ENCODE assay signal across 9 cellular contexts in genomic region chr19:16661480-16662034, GRCh38. TPM values are rescaled to one million over a fixed set of nuclear protein-coding genes. Genes with fewer than 3 reads are reported as not detected.
DNase-seq lines count a peak whose midpoint lies in the region; ATAC-seq, FAIRE-seq and TF ChIP-seq lines count a peak whose summit lies in the region.
"Had no signal": no experiment of that assay in that cellular context is flagged by ENCODE, and none has a peak within 500 bp of the region (broad histone marks: within the 10 kb centered on the region; RNA-seq: fewer than 3 reads in every experiment).

No MANE protein-coding gene starts in this region.

- H3K9ac ChIP-seq in GM12878 (ENCODE audit: control insufficient read depth, insufficient read depth, low read length): peak overlapping the region; percentile 87

- in situ Hi-C loops in GM12878 (cut with MboI): no loop called here

- H3K27me3 ChIP-seq in GM06990 (replicated peaks; ENCODE audit: control insufficient read depth, insufficient read depth, low read length): no peaks in the 10 kb centered on the region
- no peaks in the 10 kb centered on the region for H3K27me3 ChIP-seq in GM12878 (replicated peaks in 1 of 2; ENCODE audit: control insufficient read depth in 2 of 2, insufficient read depth in 2 of 2, low read length in 1 of 2)

- peaks cover 13% of the 10 kb centered on the region for H4K20me1 ChIP-seq in GM12878 (ENCODE audit: control insufficient read depth, insufficient read depth)

- RAD21 ChIA-PET in GM12878 (lab: Charles Lee; ENCODE audit: unreplicated experiment): interaction anchor here (0.6 to 3.3 kb wide), 8 partner anchors 37 to 138 kb away, joined by 3 to 22 read pairs (median 4); partner anchors contain the start of gene SLC35E1

- H3K79me2 ChIP-seq in GM12878 (ENCODE audit: control insufficient read depth, insufficient read depth, low read length): peaks cover 60% of the 10 kb centered on the region

- TF ChIP-seq EP300 in GM12878 (IDR thresholded peaks at IDR 0.05; ENCODE audit: borderline replicate concordance in 1 of 2, control insufficient read depth in 1 of 2, low read depth in 2 of 2, low read length in 2 of 2): no peak

- H3K36me3 ChIP-seq in GM06990 (ENCODE audit: control insufficient read depth, insufficient read depth, low read length) (peaks cover 15% of the 10 kb centered on the region), GM12878 (ENCODE audit: control insufficient read depth in 2 of 2, insufficient read depth in 2 of 2, low read length in 1 of 2) (peaks cover 4 to 19% of the 10 kb centered on the region in 2 experiments; a peak in 3 of 4 replicates)

- intact Hi-C loops in GM12878 (cut with micrococcal nuclease; ENCODE audit: unreplicated experiment): loop anchor here (2.0 to 5.0 kb wide), 2 partner anchors 34 to 75 kb away; partner anchors contain the start of gene MED26

- peaks cover 17% of the 10 kb centered on the region for H3K4me1 ChIP-seq in GM12878 (ENCODE audit: control insufficient read depth, insufficient read depth, low read length)

- CTCF ChIA-PET in GM12878 (lab: Yijun Ruan, JAX): interaction anchor here (0.7 to 1.9 kb wide), 3 partner anchors 37 to 114 kb away, joined by 3 to 7 read pairs (median 3); no protein-coding TSS in a partner anchor

- DNase-seq in GM06990 (ENCODE audit: extremely low read depth, insufficient read length): peak; percentile 71
- peak; percentile 81 for DNase-seq in NAMALWA (ENCODE audit: low spot score)
- DNase-seq in GM12878 (ENCODE audit: low read depth, low spot score): no peak
- DNase-seq in iPS-NIHi11 (ENCODE audit: low spot score): peak; percentile 35
- no peak for DNase-seq in SW480 (ENCODE audit: low spot score)
- DNase-seq in NCI-H1694 (lab: John Stamatoyannopoulos, UW): no peak
- no peak for DNase-seq in NOMO-1 treated with DMSO at 0.1 percent for 48 hours (lab: John Stamatoyannopoulos, UW; ENCODE audit: unreplicated experiment)

- 4% methylated on average over 14 of the region's 31 CpGs for WGBS in GM12878 (ENCODE audit: insufficient coverage, insufficient replicate concordance, low lambda C conversion rate, missing lambda C conversion rate)

- TF ChIP-seq CTCF in GM06990 (IDR thresholded peaks at IDR 0.05; ENCODE audit: insufficient read depth, low read length, poor library complexity, severe bottlenecking) (no peak), GM12878 (IDR thresholded peaks at IDR 0.05 in 2 of 3, conservative IDR thresholded peaks at IDR 0.05 in 1 of 3; ENCODE audit: control insufficient read depth in 2 of 3, extremely low read depth in 1 of 3, insufficient read depth in 1 of 3, low read depth in 3 of 3, low read length in 3 of 3) (no peak)

- POLR2A ChIA-PET in GM12878 (lab: Charles Lee): interaction anchor here (0.6 to 4.9 kb wide), 11 partner anchors 10 to 175 kb away, joined by 3 to 64 read pairs (median 5); partner anchors contain the start of genes C19orf44, CALR3, MED26 and SLC35E1

- no TSS peak for BruUV-seq in GM12878 (replicated peaks; lab: Mats Ljungman, UMichigan)

- peak; percentile 72 for TF ChIP-seq POLR2A in GM12878 (IDR thresholded peaks at IDR 0.05; ENCODE audit: low read depth, low read length)

- ATAC-seq in GM12878: peak; percentile 30

- peak overlapping the region; percentile 38; the same call in 1 of the 2 replicates for H2AFZ ChIP-seq in GM12878 (ENCODE audit: control insufficient read depth, low read depth, low read length)

- no peak for FAIRE-seq in GM12878 (lab: Jason Lieb, UNC)

- no peaks in the 10 kb centered on the region for H3K9me3 ChIP-seq in GM12878 (replicated peaks; ENCODE audit: control insufficient read depth, insufficient read depth, low read length)

- TF ChIP-seq RAD21 in GM12878 (IDR thresholded peaks at IDR 0.05; ENCODE audit: insufficient read depth, low read depth, low read length): no peak

- H3K27ac ChIP-seq in GM12878 (ENCODE audit: control insufficient read depth, insufficient read depth) (peak overlapping the region; percentile 75), skin epidermis (peak overlapping the region in 7 of 21 experiments; percentile 27 to 95 (median 79))

- SMC1A ChIA-PET in GM12878 (lab: Charles Lee; ENCODE audit: uncharacterized antibody, unreplicated experiment): interaction anchor here (0.5 to 3.9 kb wide), 8 partner anchors 12 to 175 kb away, joined by 3 to 21 read pairs (median 3); partner anchors contain the start of gene NWD1

- peak overlapping the region; percentile 79 for H3K4me2 ChIP-seq in GM12878 (ENCODE audit: control insufficient read depth, insufficient read depth)

- H3K4me3 ChIP-seq in GM06990 (replicated peaks; ENCODE audit: low read depth, low read length) (peak overlapping the region; percentile 74), GM12878 (peak overlapping the region; percentile 96), skin epidermis (peak overlapping the region; percentile 52 to 85 (median 64))

RNA-seq across cellular contexts. Expression of gene TMEM38A, which starts 0.6 kb away (rescaled TPM):
- total RNA-seq in GM12878 (2013; cell fraction: nucleolus; rRNA removed): 32.5 and 33.0 TPM in 2 replicates
- total RNA-seq in GM12878 (2014; rRNA removed) (18.0 and 19.1 TPM in 2 replicates), GM12878 (2014; rRNA removed; fragmentation: Illumina TruSeq; extraction: Trizol) (11.9 TPM in 2 replicates), GM12878 (2021) (14.5 and 17.2 TPM in 2 replicates)
- 13.2 TPM for polyA plus RNA-seq in GM12878 (2011; ENCODE audit: low read depth)
- polyA plus RNA-seq in GM12878 (2011; rRNA removed) (9.8 and 12.7 TPM in 2 replicates), GM12878 (2014; fragmentation: Illumina TruSeq; extraction: Trizol) (11.5 and 12.4 TPM in 2 replicates), GM12878 (2014; fragmentation: Nextera tagmentation; extraction: Ambion mirVana) (1 to 10 TPM; 4.5 to 6.1 TPM), GM12878 (2014; rRNA removed) (17.9 and 20.4 TPM in 2 replicates), GM12878 (2016; fragmentation: Nextera tagmentation; extraction: Ambion mirVana) (10 to 100 TPM; 20.2 to 22.2 TPM)
- 14.7 and 19.0 TPM in 2 replicates for polyA plus RNA-seq in GM12878 (2011; cell fraction: cytosol; rRNA removed)
- polyA plus RNA-seq in GM12878 (2011; cell fraction: nucleus; rRNA removed): 11.5 and 13.6 TPM in 2 replicates
- polyA plus RNA-seq in GM12878 (2012): 18.4 and 20.6 TPM in 2 replicates
- polyA minus RNA-seq in GM12878 (2011; rRNA and poly(A)+ RNA removed): 17.8 and 20.1 TPM in 2 replicates
- polyA minus RNA-seq in GM12878 (2011; cell fraction: cytosol; rRNA and poly(A)+ RNA removed): 4.4 and 5.7 TPM in 2 replicates
- polyA minus RNA-seq in GM12878 (2011; cell fraction: nucleus; rRNA and poly(A)+ RNA removed): 5.9 and 6.3 TPM in 2 replicates

RNA-seq across cellular contexts. Expression of gene SMIM7, which starts 1.6 kb away (rescaled TPM):
- 131 and 132 TPM in 2 replicates for total RNA-seq in GM12878 (2013; cell fraction: nucleolus; rRNA removed)
- total RNA-seq in GM12878 (2014; rRNA removed): 49.9 and 51.3 TPM in 2 replicates
- total RNA-seq in GM12878 (2014; rRNA removed; fragmentation: Illumina TruSeq; extraction: Trizol): 68.1 and 69.4 TPM in 2 replicates
- total RNA-seq in GM12878 (2021): 44.6 and 45.7 TPM in 2 replicates
- polyA plus RNA-seq in GM12878 (2011; ENCODE audit: low read depth): 39.2 TPM
- polyA plus RNA-seq in GM12878 (2011; rRNA removed): 88.8 and 96.7 TPM in 2 replicates
- 73.5 and 81.4 TPM in 2 replicates for polyA plus RNA-seq in GM12878 (2011; cell fraction: cytosol; rRNA removed)
- 54.6 and 59.6 TPM in 2 replicates for polyA plus RNA-seq in GM12878 (2011; cell fraction: nucleus; rRNA removed)
- polyA plus RNA-seq in GM12878 (2012): 48.8 and 52.3 TPM in 2 replicates
- polyA plus RNA-seq in GM12878 (2014; fragmentation: Illumina TruSeq; extraction: Trizol): 71.7 and 99.7 TPM in 2 replicates
- 100 to 1,000 TPM; 157 to 170 TPM for polyA plus RNA-seq in GM12878 (2014; fragmentation: Nextera tagmentation; extraction: Ambion mirVana)
- polyA plus RNA-seq in GM12878 (2014; rRNA removed): 60.0 and 66.0 TPM in 2 replicates
- polyA plus RNA-seq in GM12878 (2016; fragmentation: Nextera tagmentation; extraction: Ambion mirVana): 10 to 100 TPM; 70.0 to 72.5 TPM
- polyA minus RNA-seq in GM12878 (2011; rRNA and poly(A)+ RNA removed): 49.9 and 62.4 TPM in 2 replicates
- 15.6 and 20.6 TPM in 2 replicates for polyA minus RNA-seq in GM12878 (2011; cell fraction: cytosol; rRNA and poly(A)+ RNA removed)
- 25.5 and 47.5 TPM in 2 replicates for polyA minus RNA-seq in GM12878 (2011; cell fraction: nucleus; rRNA and poly(A)+ RNA removed)

RNA-seq across cellular contexts. Expression of gene MED26, which starts 33.6 kb away (rescaled TPM):
- total RNA-seq in GM12878 (2013; cell fraction: nucleolus; rRNA removed): 44.3 and 46.5 TPM in 2 replicates
- total RNA-seq in GM12878 (2014; rRNA removed): 13.8 and 15.3 TPM in 2 replicates
- 7.2 and 8.6 TPM in 2 replicates for total RNA-seq in GM12878 (2014; rRNA removed; fragmentation: Illumina TruSeq; extraction: Trizol)
- 20.2 and 21.4 TPM in 2 replicates for total RNA-seq in GM12878 (2021)
- polyA plus RNA-seq in GM12878 (2011; ENCODE audit: low read depth): 3.3 TPM
- polyA plus RNA-seq in GM12878 (2011; rRNA removed): 10.0 and 14.0 TPM in 2 replicates
- polyA plus RNA-seq in GM12878 (2011; cell fraction: cytosol; rRNA removed): 14.4 and 19.2 TPM in 2 replicates
- 18.8 and 19.7 TPM in 2 replicates for polyA plus RNA-seq in GM12878 (2011; cell fraction: nucleus; rRNA removed)
- polyA plus RNA-seq in GM12878 (2012): 7.8 and 10.8 TPM in 2 replicates
- 3.6 and 8.0 TPM in 2 replicates for polyA plus RNA-seq in GM12878 (2014; fragmentation: Illumina TruSeq; extraction: Trizol)
- 1 to 10 TPM; 1.1 to 2.2 TPM for polyA plus RNA-seq in GM12878 (2014; fragmentation: Nextera tagmentation; extraction: Ambion mirVana)
- polyA plus RNA-seq in GM12878 (2014; rRNA removed): 12.4 and 15.2 TPM in 2 replicates
- polyA plus RNA-seq in GM12878 (2016; fragmentation: Nextera tagmentation; extraction: Ambion mirVana): 10 to 100 TPM in 1 of 2 experiments, 1 to 10 TPM in 1; 9.2 to 10.1 TPM
- polyA minus RNA-seq in GM12878 (2011; rRNA and poly(A)+ RNA removed): 19.0 and 25.2 TPM in 2 replicates
- 12.0 and 15.0 TPM in 2 replicates for polyA minus RNA-seq in GM12878 (2011; cell fraction: cytosol; rRNA and poly(A)+ RNA removed)
- polyA minus RNA-seq in GM12878 (2011; cell fraction: nucleus; rRNA and poly(A)+ RNA removed): 21.2 and 41.1 TPM in 2 replicates

RNA-seq across cellular contexts. Expression of gene NWD1, which starts 58.1 kb away (rescaled TPM):
- total RNA-seq in GM12878 (2013; cell fraction: nucleolus; rRNA removed): 0.33 and 0.42 TPM in 2 replicates
- total RNA-seq in GM12878 (2014; rRNA removed): under 0.01 and 0.05 TPM in 2 replicates
- total RNA-seq in GM12878 (2014; rRNA removed; fragmentation: Illumina TruSeq; extraction: Trizol): under 0.01 and 0.05 TPM in 2 replicates
- 0.05 and 0.10 TPM in 2 replicates for total RNA-seq in GM12878 (2021)
- polyA plus RNA-seq in GM12878 (2011; ENCODE audit: low read depth): 0.04 TPM
- 0.07 and 0.08 TPM in 2 replicates for polyA plus RNA-seq in GM12878 (2011; rRNA removed)
- polyA plus RNA-seq in GM12878 (2011; cell fraction: cytosol; rRNA removed): 0.12 and 0.13 TPM in 2 replicates
- 0.09 and 0.10 TPM in 2 replicates for polyA plus RNA-seq in GM12878 (2011; cell fraction: nucleus; rRNA removed)
- polyA plus RNA-seq in GM12878 (2012): 0.04 TPM in 1 of 2 replicates, not detected in the other
- polyA plus RNA-seq in GM12878 (2014; fragmentation: Illumina TruSeq; extraction: Trizol): 0.01 TPM in 1 of 2 replicates, not detected in the other
- under 1 TPM in 1 of 2 experiments, not detected in 1; under 0.01 TPM for polyA plus RNA-seq in GM12878 (2014; fragmentation: Nextera tagmentation; extraction: Ambion mirVana)
- 0.03 and 0.09 TPM in 2 replicates for polyA plus RNA-seq in GM12878 (2014; rRNA removed)
- polyA plus RNA-seq in GM12878 (2016; fragmentation: Nextera tagmentation; extraction: Ambion mirVana): not detected
- polyA minus RNA-seq in GM12878 (2011; rRNA and poly(A)+ RNA removed): 0.21 TPM in 1 of 2 replicates, not detected in the other
- polyA minus RNA-seq in GM12878 (2011; cell fraction: cytosol; rRNA and poly(A)+ RNA removed): 0.21 TPM in 1 of 2 replicates, not detected in the other
- polyA minus RNA-seq in GM12878 (2011; cell fraction: nucleus; rRNA and poly(A)+ RNA removed): 0.12 and 0.19 TPM in 2 replicates
- total RNA-seq: RPMI7951 had no signal

Comparison
In these comparisons a context has a peak if more than half of its experiments do, and no peak if none do; other contexts are left out.
1. DNase-seq: peak in GM06990 (single experiment), NAMALWA (single experiment) and iPS-NIHi11 (single experiment); none in GM12878 (single experiment), SW480 (single experiment), NCI-H1694 (single experiment) and NOMO-1 treated with DMSO at 0.1 percent for 48 hours (single experiment).
2. Peak in every context shown above with its lines, with median percentiles within 50 percentile points of each other: H3K4me3 ChIP-seq.